ENCODE assay signal across 1 cellular context in genomic region chr2:190889175-190889943, GRCh38.
TF ChIP-seq lines count a peak whose summit lies in the region.

No MANE protein-coding gene starts in this region.

TF ChIP-seq in IMR-90, 13 proteins besides CTCF, POLR2A, EP300 and RAD21:
- TF ChIP-seq BHLHE40 (IDR thresholded peaks at IDR 0.05; ENCODE audit: low read depth, low read length) (no peak), MXI1 (IDR thresholded peaks at IDR 0.05; ENCODE audit: borderline replicate concordance, low read depth, low read length) (no peak), NFE2L2 (IDR thresholded peaks at IDR 0.05; ENCODE audit: low read depth, low read length) (no peak), MAZ (IDR thresholded peaks at IDR 0.05; ENCODE audit: borderline replicate concordance, low read depth, low read length) (no peak), ELK1 (IDR thresholded peaks at IDR 0.05; ENCODE audit: borderline replicate concordance, low read depth, low read length) (no peak), MAFK (IDR thresholded peaks at IDR 0.05; ENCODE audit: low read depth, low read length) (no peak), FOS (IDR thresholded peaks at IDR 0.05; ENCODE audit: low read depth, low read length) (no peak), CHD1 (IDR thresholded peaks at IDR 0.05; ENCODE audit: low read depth, low read length) (no peak), CEBPB (IDR thresholded peaks at IDR 0.05; ENCODE audit: low read depth, low read length) (no peak), RFX5 (IDR thresholded peaks at IDR 0.05; ENCODE audit: low read depth, low read length) (no peak), RCOR1 (IDR thresholded peaks at IDR 0.05; ENCODE audit: insufficient replicate concordance, low read length) (no peak), USF2 (IDR thresholded peaks at IDR 0.05; ENCODE audit: low read depth, low read length) (no peak), SMC3 (IDR thresholded peaks at IDR 0.05; ENCODE audit: low read depth, low read length) (no peak)
TF ChIP-seq in IMR-90: peak in this region for 0.
